20 cellular contexts compared by ENCODE assay signal in the genomic region with DNA sequence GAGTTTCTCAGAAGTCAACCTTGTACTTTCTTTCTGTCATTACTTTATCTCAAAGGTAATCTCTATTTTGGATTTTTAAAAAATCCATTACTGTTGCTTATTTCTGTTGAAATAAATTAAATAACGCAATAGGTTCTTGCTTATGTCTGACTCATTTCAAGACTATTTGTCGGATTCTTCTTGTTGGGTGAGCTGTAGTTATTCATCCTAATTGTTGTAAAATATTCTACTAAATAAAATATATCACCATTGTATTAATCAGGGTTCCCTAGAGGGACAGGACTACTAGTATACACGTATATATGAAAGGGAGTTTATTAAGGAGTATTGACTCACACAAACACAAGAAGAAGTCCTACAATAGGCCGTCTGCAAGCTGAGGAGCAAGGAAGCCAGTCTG.
"Had no signal": no experiment of that assay in that cellular context is flagged by ENCODE, and none has a peak within 500 bp of the region (broad histone marks: within the 10 kb centered on the region; RNA-seq: fewer than 3 reads in every experiment).

No MANE protein-coding gene starts in this region.

- DNase-seq: KBM-7, MG63, NCI-H1092, NCI-H1105 treated with DMSO at 0.1 percent for 48 hours, NCI-H1417 treated with DMSO at 0.1 percent for 48 hours, NCI-H146, NCI-H1694 treated with DMSO at 0.1 percent for 48 hours, NCI-H1930, NCI-H2081, NCI-H2107, NCI-H2227 treated with DMSO at 0.1 percent for 48 hours, NCI-H524, NCI-H526 treated with DMSO at 0.1 percent for 48 hours, NCI-H748 treated with DMSO at 0.1 percent for 48 hours, PC-3, SHP77 treated with DMSO at 0.1 percent for 48 hours, SJCRH30 had no signal

- H3K9me3 ChIP-seq: MG63 had no signal

- H3K27me3 ChIP-seq: MG63, SJCRH30 had no signal

- H3K4me3 ChIP-seq: MG63, SJCRH30 had no signal

- H3K27ac ChIP-seq: RWPE1, SJCRH30 had no signal

- ATAC-seq: Panc1, PC-3, SK-N-SH treated with all-trans-retinoic acid at 6 μM for 48 hours had no signal

- H3K36me3 ChIP-seq: MG63, SJCRH30 had no signal
